22 cellular contexts compared by ENCODE assay signal in genomic region chr10:61855771-61856170, GRCh38.
"Had no signal": no experiment of that assay in that cellular context is flagged by ENCODE, and none has a peak within 500 bp of the region (broad histone marks: within the 10 kb centered on the region; RNA-seq: fewer than 3 reads in every experiment).

No MANE protein-coding gene starts in this region.

- H3K4me3 Mint-ChIP-seq: immature natural killer cell; natural killer cell; stimulated activated memory B cell treated with anti-CD40 and anti-IgM and Interleukin-4, amounts not matched to agents 10 μg/mL and 1 μg/mL and 100 μg/mL, for 72 hours had no signal

- H3K9me3 ChIP-seq: esophagus squamous epithelium, lower lobe of right lung, right lobe of liver, thoracic aorta, tibial nerve, upper lobe of left lung had no signal

- H3K27ac Mint-ChIP-seq: immature natural killer cell; natural killer cell; progenitor cell of endocrine pancreas; stimulated activated memory B cell treated with anti-CD40 and anti-IgM and Interleukin-4, amounts not matched to agents 10 μg/mL and 1 μg/mL and 100 μg/mL, for 72 hours had no signal

- H3K4me1 Mint-ChIP-seq: immature natural killer cell, natural killer cell had no signal

- H3K36me3 Mint-ChIP-seq: immature natural killer cell; natural killer cell; stimulated activated memory B cell treated with anti-CD40 and anti-IgM and Interleukin-4, amounts not matched to agents 10 μg/mL and 1 μg/mL and 100 μg/mL, for 72 hours had no signal

- H3K27me3 ChIP-seq: esophagus squamous epithelium, right lobe of liver, tibial nerve, upper lobe of left lung had no signal

- H3K9me3 Mint-ChIP-seq: immature natural killer cell; natural killer cell; stimulated activated memory B cell treated with anti-CD40 and anti-IgM and Interleukin-4, amounts not matched to agents 10 μg/mL and 1 μg/mL and 100 μg/mL, for 72 hours had no signal

- H3K79me2 ChIP-seq: parathyroid adenoma had no signal

- ATAC-seq: left ventricle myocardium superior; lower lobe of right lung; natural killer cell; right lobe of liver; stimulated activated memory B cell treated with anti-CD40 and anti-IgM and Interleukin-4, amounts not matched to agents 10 μg/mL and 1 μg/mL and 100 μg/mL, for 72 hours; stimulated activated naive CD8-positive, alpha-beta T cell treated with anti-CD3 and anti-CD28 coated beads, Interleukin-15, Interleukin-2, amounts not matched to agents 100 U/mL and 50 U/mL, for 24 hours had no signal

- H3K27me3 Mint-ChIP-seq: stimulated activated memory B cell treated with anti-CD40 and anti-IgM and Interleukin-4, amounts not matched to agents 10 μg/mL and 1 μg/mL and 100 μg/mL, for 72 hours had no signal

- H3K4me3 ChIP-seq: coronary artery, esophagus squamous epithelium, lower lobe of right lung, right lobe of liver, thoracic aorta, tibial nerve, upper lobe of left lung had no signal

- H3K36me3 ChIP-seq: esophagus squamous epithelium, lower lobe of right lung, right lobe of liver, thoracic aorta, tibial nerve, upper lobe of left lung had no signal

- H3K9ac ChIP-seq: parathyroid adenoma had no signal

- H3K4me1 ChIP-seq: esophagus squamous epithelium, lower lobe of right lung, parathyroid adenoma, right lobe of liver, tibial nerve, upper lobe of left lung had no signal

- H2AFZ ChIP-seq: parathyroid adenoma had no signal

- DNase-seq: dermis blood vessel endothelial cell; effector memory CD4-positive, alpha-beta T cell; esophagus squamous epithelium; foreskin melanocyte; hypothalamus; immature natural killer cell; left ventricle myocardium superior; lower lobe of right lung; natural killer cell; occipital lobe; right lobe of liver; stimulated activated CD4-positive, alpha-beta T cell treated with anti-CD3 and anti-CD28 coated beads, Interleukin-2, amount 100 ng/mL, for 24 hours; stimulated activated CD4-positive, alpha-beta T cell treated with anti-CD3 and anti-CD28 coated beads, Interleukin-4, amount 100 ng/mL, for 4 hours; stimulated activated naive CD8-positive, alpha-beta T cell treated with anti-CD3 and anti-CD28 coated beads, Interleukin-15, Interleukin-2, amounts not matched to agents 100 U/mL and 50 U/mL, for 24 hours; substantia nigra; upper lobe of left lung had no signal
